ENCODE assay signal across 8 cellular contexts in genomic region chrX:130108647-130109428, GRCh38. TPM values are rescaled to one million over a fixed set of nuclear protein-coding genes. Genes with fewer than 3 reads are reported as not detected.
DNase-seq lines count a peak whose midpoint lies in the region; ATAC-seq and TF ChIP-seq lines count a peak whose summit lies in the region.

No MANE protein-coding gene starts in this region.

- intact Hi-C loops in IMR-90 (cut with micrococcal nuclease), result no loop called here
- intact Hi-C loops in gastrocnemius medialis (cut with DNase I; ENCODE audit: low total_unique reads), result no loop called here

- peak overlapping the region; percentile 51 for H3K23ac ChIP-seq in IMR-90 (ENCODE audit: low read depth, low read length)

- peak overlapping the region; percentile 70 for H3K4ac ChIP-seq in IMR-90 (ENCODE audit: low read depth, low read length)

- H3K9me1 ChIP-seq in IMR-90 (ENCODE audit: insufficient read depth, low read length), result peaks cover 6% of the 10 kb centered on the region; the same call in 1 of the 2 replicates

- H3K9me3 ChIP-seq in IMR-90 (ENCODE audit: control insufficient read depth, insufficient read depth, low read length) (no peaks in the 10 kb centered on the region), gastrocnemius medialis (no peaks in the 10 kb centered on the region)

- peaks cover 20% of the 10 kb centered on the region for H3K4me1 Mint-ChIP-seq in WTC11

- H3K4me1 ChIP-seq in IMR-90 (ENCODE audit: control insufficient read depth, insufficient read depth, low read length), result peaks cover 10% of the 10 kb centered on the region; the same call in 1 of the 2 replicates
- no peaks in the 10 kb centered on the region for H3K4me1 ChIP-seq in gastrocnemius medialis

- H4K91ac ChIP-seq in IMR-90 (ENCODE audit: insufficient read depth, low read depth, low read length), result peak overlapping the region; percentile 55

- H4K5ac ChIP-seq in IMR-90 (ENCODE audit: low read depth, low read length), result no peak overlapping the region

- 0% methylated on average over 1 of the region's 9 CpGs; no CpG with 5 or more reads in 1 of the 2 experiments for WGBS in IMR-90 (ENCODE audit: extremely low coverage in 2 of 2, insufficient read length in 1 of 2), 2 experiments

- H4K20me1 ChIP-seq in IMR-90 (ENCODE audit: insufficient read depth, low read length), result peaks cover 48% of the 10 kb centered on the region

- CTCF ChIA-PET in IMR-90 (lab: Yijun Ruan, JAX) (no interaction called here), WTC11 (lab: Charles Lee) (interaction anchor here (0.6 to 3.9 kb wide), 6 partner anchors 8 to 48 kb away, joined by 4 to 13 read pairs (median 6); no protein-coding TSS in a partner anchor)

- H3K9ac ChIP-seq in IMR-90 (ENCODE audit: low read depth, low read length), result peak overlapping the region; percentile 77

- H4K8ac ChIP-seq in IMR-90 (ENCODE audit: low read depth in 2 of 2, low read length in 2 of 2), result peak overlapping the region in 1 of 2 experiments; percentile 46; a peak in 1 of 4 replicates

- H2AK9ac ChIP-seq in IMR-90 (replicated peaks; ENCODE audit: low read depth, low read length, poor library complexity), result peak overlapping the region; percentile 95

- H3K27me3 Mint-ChIP-seq in WTC11 (ENCODE audit: low read depth), result peaks cover 47% of the 10 kb centered on the region

- peak overlapping the region; percentile 51; the same call in 1 of the 2 replicates for H3K56ac ChIP-seq in IMR-90 (ENCODE audit: extremely low read depth, insufficient read depth, low read length)

- peak overlapping the region; percentile 81 for H2AFZ ChIP-seq in IMR-90 (replicated peaks; ENCODE audit: low read length, poor library complexity)

- H3K27me3 ChIP-seq in IMR-90 (ENCODE audit: control insufficient read depth, insufficient read depth, low read length) (no peaks in the 10 kb centered on the region), gastrocnemius medialis (peaks cover 0 to 8% (median 7%) of the 10 kb centered on the region in 3 donors)

- no peak overlapping the region for H2BK20ac ChIP-seq in IMR-90 (ENCODE audit: low read depth, low read length)

- H2BK5ac ChIP-seq in IMR-90 (ENCODE audit: low read depth, low read length, poor library complexity, severe bottlenecking), result peak overlapping the region; percentile 88

- peak overlapping the region; percentile 59 for H3K27ac ChIP-seq in IMR-90 (ENCODE audit: insufficient read depth, low read length)
- peak overlapping the region; percentile 60 to 78 (median 74) for H3K27ac ChIP-seq in gastrocnemius medialis

- no peaks in the 10 kb centered on the region for H3K9me3 Mint-ChIP-seq in WTC11

- TF ChIP-seq CTCF in IMR-90 (conservative IDR thresholded peaks at IDR 0.05; ENCODE audit: low read depth, low read length) (no peak), WTC11 (IDR thresholded peaks at IDR 0.05) (no peak), gastrocnemius medialis (IDR thresholded peaks at IDR 0.05 in 4 of 5, conservative IDR thresholded peaks at IDR 0.05 in 1 of 5) (no peak)

- peak overlapping the region; percentile 79 for H3K14ac ChIP-seq in IMR-90 (replicated peaks; ENCODE audit: low read depth, low read length)

- H3K4me3 ChIP-seq in IMR-90 (ENCODE audit: insufficient read depth, low read depth, low read length) (peak overlapping the region; percentile 85), gastrocnemius medialis (peak overlapping the region; percentile 47 to 57 (median 54))

- no peak for TF ChIP-seq RAD21 in IMR-90 (IDR thresholded peaks at IDR 0.05; ENCODE audit: low read length)

- H3K79me1 ChIP-seq in IMR-90 (ENCODE audit: low read depth in 1 of 2, low read length in 2 of 2), result peaks cover 0 to 46% of the 10 kb centered on the region in 2 experiments; a peak in 2 of 4 replicates

- no peak overlapping the region for H3K27ac Mint-ChIP-seq in WTC11

- peak overlapping the region; percentile 73 for H2AK5ac ChIP-seq in IMR-90 (ENCODE audit: low read depth, low read length)

- H3K36me3 ChIP-seq in IMR-90 (ENCODE audit: control insufficient read depth, insufficient read depth, low read length) (no peaks in the 10 kb centered on the region), gastrocnemius medialis (no peaks in the 10 kb centered on the region)

- peak overlapping the region; percentile 52; the same call in 1 of the 2 replicates for H3K4me3 Mint-ChIP-seq in WTC11

- H2BK120ac ChIP-seq in IMR-90 (ENCODE audit: low read depth, low read length), result no peak overlapping the region

- ATAC-seq in GM21717 (IDR thresholded peaks at IDR 0.05; ENCODE audit: unreplicated experiment) (peak; percentile 67), IMR-90 (ENCODE audit: low read depth) (peak; percentile 14), WTC11 (peak; percentile 46), gastrocnemius medialis (no peak)

- BruUV-seq in IMR-90 (replicated peaks; lab: Mats Ljungman, UMichigan), result no TSS peak

- no peak overlapping the region for H2BK15ac ChIP-seq in IMR-90 (ENCODE audit: low read depth, low read length)

- in situ Hi-C loops in IMR-90 (cut with MboI; ENCODE audit: low sequenced_read_pairs) (no loop called here), gastrocnemius medialis (cut with MboI; ENCODE audit: low sequenced_read_pairs in 4 of 4) (no loop called here)

- TF ChIP-seq POLR2A in IMR-90 (IDR thresholded peaks at IDR 0.05; ENCODE audit: low read depth, low read length), result no peak
- TF ChIP-seq POLR2A in gastrocnemius medialis (IDR thresholded peaks at IDR 0.05), result no peak

- H3K18ac ChIP-seq in IMR-90 (ENCODE audit: low read depth, low read length), result no peak overlapping the region; the same call in 1 of the 2 replicates

- peak overlapping the region; percentile 57 for H3K4me2 ChIP-seq in IMR-90 (ENCODE audit: low read depth, low read length)

- POLR2A ChIA-PET in IMR-90 (lab: Charles Lee; ENCODE audit: unreplicated experiment), result no interaction called here
- POLR2A ChIA-PET in WTC11 (lab: Charles Lee), result no interaction called here

- dilution Hi-C loops in IMR-90 (cut with HindIII; ENCODE audit: low sequenced_read_pairs, unreplicated experiment), result no loop called here

- DNase-seq in NCI-H748 (lab: John Stamatoyannopoulos, UW; ENCODE audit: unreplicated experiment), result peak; percentile 41
- DNase-seq in NCI-H748 treated with DMSO at 0.1 percent for 48 hours (lab: John Stamatoyannopoulos, UW), result no peak
- DNase-seq in IMR-90, result no peak
- DNase-seq in WTC11 (ENCODE audit: low spot score), result peak; percentile 14
- DNase-seq in fibroblast of peridontal ligament (ENCODE audit: extremely low read depth), result peak; percentile 19
- peak in 1 of 2 donors; percentile 19 for DNase-seq in gastrocnemius medialis
- DNase-seq in inferior parietal cortex (ENCODE audit: extremely low spot score), result no peak

- no peaks in the 10 kb centered on the region for H3K36me3 Mint-ChIP-seq in WTC11

TF ChIP-seq in IMR-90, 13 proteins besides CTCF, POLR2A, EP300 and RAD21 (continues in another document):
- TF ChIP-seq RFX5 (IDR thresholded peaks at IDR 0.05; ENCODE audit: low read depth, low read length) (no peak), BHLHE40 (IDR thresholded peaks at IDR 0.05; ENCODE audit: low read depth, low read length) (no peak), USF2 (IDR thresholded peaks at IDR 0.05; ENCODE audit: low read depth, low read length) (no peak), NFE2L2 (IDR thresholded peaks at IDR 0.05; ENCODE audit: low read depth, low read length) (no peak), MAFK (IDR thresholded peaks at IDR 0.05; ENCODE audit: low read depth, low read length) (no peak)

TF ChIP-seq in WTC11, 78 proteins besides CTCF, POLR2A, EP300 and RAD21 (continues in another document):
- TF ChIP-seq ZNF425 (CRISPR knock-in tag; conservative IDR thresholded peaks at IDR 0.05), result no peak
- TF ChIP-seq NFATC4 (CRISPR knock-in tag; IDR thresholded peaks at IDR 0.05), result no peak
- TF ChIP-seq CDX4 (CRISPR knock-in tag; IDR thresholded peaks at IDR 0.05; ENCODE audit: borderline replicate concordance), result no peak
- no peak for TF ChIP-seq ZNF671 (CRISPR knock-in tag; IDR thresholded peaks at IDR 0.05)
- TF ChIP-seq ZNF423 (CRISPR knock-in tag; IDR thresholded peaks at IDR 0.05), result no peak
- no peak for TF ChIP-seq FOXJ3 (CRISPR knock-in tag; IDR thresholded peaks at IDR 0.05; ENCODE audit: borderline replicate concordance)

RNA-seq across cellular contexts. Expression of gene ELF4, which starts 1.5 kb away (rescaled TPM):
- total RNA-seq in IMR-90 (2012; rRNA removed) (10.8 and 10.9 TPM in 2 replicates), WTC11 (2021) (1.7 to 1.9 TPM (median 1.9 TPM) in 3 replicates), gastrocnemius medialis (1 to 10 TPM in 3 of 4 donors, under 1 TPM in 1; 0.70 to 2.3 (median 1.4) TPM)
- polyA plus RNA-seq in IMR-90 (2012; rRNA removed), result 18.4 and 19.0 TPM in 2 replicates
- 12.6 and 15.1 TPM in 2 replicates for polyA plus RNA-seq in IMR-90 (2012; cell fraction: cytosol; rRNA removed)
- polyA plus RNA-seq in IMR-90 (2012; cell fraction: nucleus; rRNA removed; ENCODE audit: low replicate concordance), result 17.4 and 18.6 TPM in 2 replicates

RNA-seq across cellular contexts. Expression of gene AIFM1, which starts 56.8 kb away (rescaled TPM):
- total RNA-seq in IMR-90 (2012; rRNA removed), result 22.0 and 31.1 TPM in 2 replicates
- polyA plus RNA-seq in IMR-90 (2012; rRNA removed), result 25.0 and 27.4 TPM in 2 replicates
- polyA plus RNA-seq in IMR-90 (2012; cell fraction: cytosol; rRNA removed), result 10.9 and 19.3 TPM in 2 replicates
- polyA plus RNA-seq in IMR-90 (2012; cell fraction: nucleus; rRNA removed; ENCODE audit: low replicate concordance), result 3.6 and 15.7 TPM in 2 replicates
- total RNA-seq in WTC11 (2021), result 53.5 to 55.9 TPM (median 55.0 TPM) in 3 replicates
- total RNA-seq in gastrocnemius medialis, result 10 to 100 TPM; 18.9 to 50.1 (median 30.0) TPM

Comparison
In these comparisons a context has a peak if more than half of its experiments do, and no peak if none do; other contexts are left out.
1. DNase-seq: peak in NCI-H748 (single experiment), WTC11 (single experiment) and fibroblast of peridontal ligament (single experiment); none in NCI-H748 treated with DMSO at 0.1 percent for 48 hours (single experiment), IMR-90 (single experiment) and inferior parietal cortex (single experiment).
2. ATAC-seq: peak in GM21717 (single experiment), IMR-90 (single experiment) and WTC11 (single experiment); none in gastrocnemius medialis (0 of 2).